1 cellular context compared by ENCODE assay signal in genomic region chr11:59142530-59143507, GRCh38.
A peak's percentile ranks its signal among the peaks of the same experiment; 100 is the strongest.
TF ChIP-seq lines count a peak whose summit lies in the region.

Gene FAM111A, plus strand, starts transcription at chr11:59142856. Its CDS starts 6,017 bp downstream, at chr11:59148873.

TF ChIP-seq in K562, 482 proteins besides CTCF, POLR2A, EP300 and RAD21 (continued from another document and continues in another):
- TF ChIP-seq, protein P1, sequence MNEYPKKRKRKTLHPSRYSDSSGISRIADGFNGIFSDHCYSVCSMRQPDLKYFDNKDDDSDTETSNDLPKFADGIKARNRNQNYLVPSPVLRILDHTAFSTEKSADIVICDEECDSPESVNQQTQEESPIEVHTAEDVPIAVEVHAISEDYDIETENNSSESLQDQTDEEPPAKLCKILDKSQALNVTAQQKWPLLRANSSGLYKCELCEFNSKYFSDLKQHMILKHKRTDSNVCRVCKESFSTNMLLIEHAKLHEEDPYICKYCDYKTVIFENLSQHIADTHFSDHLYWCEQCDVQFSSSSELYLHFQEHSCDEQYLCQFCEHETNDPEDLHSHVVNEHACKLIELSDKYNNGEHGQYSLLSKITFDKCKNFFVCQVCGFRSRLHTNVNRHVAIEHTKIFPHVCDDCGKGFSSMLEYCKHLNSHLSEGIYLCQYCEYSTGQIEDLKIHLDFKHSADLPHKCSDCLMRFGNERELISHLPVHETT (CRISPR knock-in tag; conservative IDR thresholded peaks at IDR 0.05 in 1 of 2, IDR thresholded peaks at IDR 0.05 in 1 of 2): peak in 1 of 2 experiments; percentile 39; a peak in 1 of 4 replicates
- TF ChIP-seq, protein P2, sequence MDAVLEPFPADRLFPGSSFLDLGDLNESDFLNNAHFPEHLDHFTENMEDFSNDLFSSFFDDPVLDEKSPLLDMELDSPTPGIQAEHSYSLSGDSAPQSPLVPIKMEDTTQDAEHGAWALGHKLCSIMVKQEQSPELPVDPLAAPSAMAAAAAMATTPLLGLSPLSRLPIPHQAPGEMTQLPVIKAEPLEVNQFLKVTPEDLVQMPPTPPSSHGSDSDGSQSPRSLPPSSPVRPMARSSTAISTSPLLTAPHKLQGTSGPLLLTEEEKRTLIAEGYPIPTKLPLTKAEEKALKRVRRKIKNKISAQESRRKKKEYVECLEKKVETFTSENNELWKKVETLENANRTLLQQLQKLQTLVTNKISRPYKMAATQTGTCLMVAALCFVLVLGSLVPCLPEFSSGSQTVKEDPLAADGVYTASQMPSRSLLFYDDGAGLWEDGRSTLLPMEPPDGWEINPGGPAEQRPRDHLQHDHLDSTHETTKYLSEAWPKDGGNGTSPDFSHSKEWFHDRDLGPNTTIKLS (IDR thresholded peaks at IDR 0.05; ENCODE audit: borderline replicate concordance, low read depth): peak; percentile 60; the same call in 1 of the 2 replicates
- TF ChIP-seq SUPT5H (IDR thresholded peaks at IDR 0.05) (peak; percentile 58; the same call in 1 of the 2 replicates), MAFF (IDR thresholded peaks at IDR 0.05; ENCODE audit: low read length) (no peak), ZNF583 (CRISPR knock-in tag; IDR thresholded peaks at IDR 0.05) (peak; percentile 42; the same call in 1 of the 2 replicates), POLR2B (IDR thresholded peaks at IDR 0.05; ENCODE audit: low read depth, partially characterized antibody) (peak; percentile 28), PBX2 (CRISPR knock-in tag; IDR thresholded peaks at IDR 0.05; ENCODE audit: low read depth) (0 out of 2 replicates have a peak, but pooled peaks have one; percentile 28), PBX2 (tag; conservative IDR thresholded peaks at IDR 0.05; ENCODE audit: low read depth) (peak; percentile 92), NEUROD1 (IDR thresholded peaks at IDR 0.05; ENCODE audit: borderline replicate concordance, low read depth, low read length, partially characterized antibody) (peak; percentile 30), MAZ (CRISPR knock-in tag; conservative IDR thresholded peaks at IDR 0.05 in 1 of 2, IDR thresholded peaks at IDR 0.05 in 1 of 2) (peak in 1 of 2 experiments; percentile 81; a peak in 3 of 4 replicates), JUNB (CRISPR knock-in tag; conservative IDR thresholded peaks at IDR 0.05) (no peak), POLR2G (IDR thresholded peaks at IDR 0.05; ENCODE audit: low read depth, low read length) (peak; percentile 81), MBD2 (IDR thresholded peaks at IDR 0.05; ENCODE audit: borderline replicate concordance, low read depth) (0 out of 2 replicates have a peak, but pooled peaks have one; percentile 19), GABPA (tag; conservative IDR thresholded peaks at IDR 0.05; ENCODE audit: low read depth) (peak; percentile 76), NR2C2 (CRISPR knock-in tag; IDR thresholded peaks at IDR 0.05) (no peak), NR2C2 (tag; IDR thresholded peaks at IDR 0.05) (0 out of 2 replicates have a peak, but pooled peaks have one; percentile 14), HDAC1 (IDR thresholded peaks at IDR 0.05) (peak in 1 of 2 experiments; percentile 66; a peak in 2 of 4 replicates), PHF20 (IDR thresholded peaks at IDR 0.05; ENCODE audit: partially characterized antibody) (no peak), TBP (optimal IDR thresholded peaks at IDR 0.05; ENCODE audit: low read depth, low read length) (peak; percentile 32), ZNF12 (CRISPR knock-in tag; IDR thresholded peaks at IDR 0.05) (0 out of 2 replicates have a peak, but pooled peaks have one; percentile 25), TBL1XR1 (IDR thresholded peaks at IDR 0.05; ENCODE audit: low read length in 2 of 2) (no peak), MAX (CRISPR knock-in tag; IDR thresholded peaks at IDR 0.05) (peak; percentile 38; the same call in 1 of the 2 replicates), HDAC2 (IDR thresholded peaks at IDR 0.05) (peak; percentile 64; the same call in 1 of the 2 replicates), ATF7 (IDR thresholded peaks at IDR 0.05) (0 out of 2 replicates have a peak, but pooled peaks have one; percentile 38), HMGN3 (IDR thresholded peaks at IDR 0.05; ENCODE audit: borderline replicate concordance, extremely low read depth, insufficient read length, low read depth, low read length) (peak; percentile 43), HCFC1 (IDR thresholded peaks at IDR 0.05; ENCODE audit: low read depth, low read length) (peak; percentile 46; the same call in 1 of the 2 replicates)
- TF ChIP-seq, protein P3, sequence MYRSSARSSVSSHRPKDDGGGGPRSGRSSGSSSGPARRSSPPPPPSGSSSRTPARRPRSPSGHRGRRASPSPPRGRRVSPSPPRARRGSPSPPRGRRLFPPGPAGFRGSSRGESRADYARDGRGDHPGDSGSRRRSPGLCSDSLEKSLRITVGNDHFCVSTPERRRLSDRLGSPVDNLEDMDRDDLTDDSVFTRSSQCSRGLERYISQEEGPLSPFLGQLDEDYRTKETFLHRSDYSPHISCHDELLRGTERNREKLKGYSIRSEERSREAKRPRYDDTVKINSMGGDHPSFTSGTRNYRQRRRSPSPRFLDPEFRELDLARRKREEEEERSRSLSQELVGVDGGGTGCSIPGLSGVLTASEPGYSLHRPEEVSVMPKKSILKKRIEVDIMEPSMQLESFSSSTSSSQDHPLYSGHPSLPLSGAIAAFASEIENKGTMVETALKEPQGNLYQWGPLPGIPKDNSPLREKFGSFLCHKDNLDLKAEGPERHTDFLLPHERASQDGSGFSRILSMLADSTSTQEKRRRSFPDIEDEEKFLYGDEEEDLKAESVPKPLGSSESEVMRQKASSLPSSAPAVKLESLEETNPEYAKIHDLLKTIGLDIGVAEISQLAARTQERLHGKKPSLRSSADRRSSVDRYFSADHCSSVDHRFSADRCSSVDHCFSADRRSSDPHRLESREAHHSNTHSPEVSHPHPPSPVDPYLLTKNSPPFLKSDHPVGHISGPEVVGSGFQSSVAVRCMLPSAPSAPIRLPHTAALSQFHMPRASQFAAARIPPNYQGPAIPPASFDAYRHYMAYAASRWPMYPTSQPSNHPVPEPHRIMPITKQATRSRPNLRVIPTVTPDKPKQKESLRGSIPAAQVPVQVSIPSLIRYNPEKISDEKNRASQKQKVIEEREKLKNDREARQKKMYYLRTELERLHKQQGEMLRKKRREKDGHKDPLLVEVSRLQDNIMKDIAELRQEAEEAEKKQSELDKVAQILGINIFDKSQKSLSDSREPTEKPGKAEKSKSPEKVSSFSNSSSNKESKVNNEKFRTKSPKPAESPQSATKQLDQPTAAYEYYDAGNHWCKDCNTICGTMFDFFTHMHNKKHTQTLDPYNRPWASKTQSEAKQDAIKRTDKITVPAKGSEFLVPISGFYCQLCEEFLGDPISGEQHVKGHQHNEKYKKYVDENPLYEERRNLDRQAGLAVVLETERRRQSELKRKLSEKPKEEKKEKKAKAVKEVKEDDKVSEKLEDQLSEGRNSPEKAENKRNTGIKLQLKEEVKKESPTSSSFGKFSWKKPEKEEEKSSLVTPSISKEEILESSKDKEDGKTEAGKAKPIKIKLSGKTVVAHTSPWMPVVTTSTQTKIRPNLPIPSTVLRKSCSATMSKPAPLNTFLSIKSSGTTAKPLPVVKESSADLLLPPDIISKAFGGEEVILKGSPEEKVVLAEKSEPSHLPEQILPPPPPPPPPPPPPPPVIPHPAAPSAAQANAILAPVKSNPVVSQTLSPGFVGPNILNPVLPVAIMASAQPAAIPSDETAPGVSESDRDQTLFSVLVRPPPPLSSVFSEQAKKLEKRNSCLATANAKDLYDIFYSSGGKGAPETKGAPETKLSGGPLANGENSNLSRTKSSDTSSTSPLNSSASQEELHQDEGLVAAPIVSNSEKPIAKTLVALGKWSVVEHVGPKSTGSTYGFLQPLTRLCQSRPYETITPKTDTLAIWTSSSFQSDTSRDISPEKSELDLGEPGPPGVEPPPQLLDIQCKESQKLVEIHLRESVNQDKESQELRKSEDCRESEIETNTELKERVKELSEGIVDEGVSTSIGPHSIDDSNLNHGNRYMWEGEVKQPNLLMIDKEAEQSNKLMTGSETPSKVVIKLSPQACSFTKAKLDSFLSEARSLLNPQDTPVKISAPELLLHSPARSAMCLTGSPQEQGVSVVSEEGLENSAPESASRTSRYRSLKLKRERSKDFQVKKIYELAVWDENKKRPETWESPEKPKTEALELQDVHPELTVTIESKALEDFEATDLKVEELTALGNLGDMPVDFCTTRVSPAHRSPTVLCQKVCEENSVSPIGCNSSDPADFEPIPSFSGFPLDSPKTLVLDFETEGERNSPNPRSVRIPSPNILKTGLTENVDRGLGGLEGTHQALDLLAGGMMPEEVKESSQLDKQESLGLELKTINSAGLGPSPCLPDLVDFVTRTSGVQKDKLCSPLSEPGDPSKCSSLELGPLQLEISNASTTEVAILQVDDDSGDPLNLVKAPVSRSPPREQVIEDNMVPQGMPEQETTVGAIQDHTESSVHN (IDR thresholded peaks at IDR 0.05; ENCODE audit: borderline replicate concordance in 1 of 2, low read depth in 1 of 2): peak in 1 of 2 experiments; percentile 59; a peak in 1 of 4 replicates
- TF ChIP-seq, protein P4, sequence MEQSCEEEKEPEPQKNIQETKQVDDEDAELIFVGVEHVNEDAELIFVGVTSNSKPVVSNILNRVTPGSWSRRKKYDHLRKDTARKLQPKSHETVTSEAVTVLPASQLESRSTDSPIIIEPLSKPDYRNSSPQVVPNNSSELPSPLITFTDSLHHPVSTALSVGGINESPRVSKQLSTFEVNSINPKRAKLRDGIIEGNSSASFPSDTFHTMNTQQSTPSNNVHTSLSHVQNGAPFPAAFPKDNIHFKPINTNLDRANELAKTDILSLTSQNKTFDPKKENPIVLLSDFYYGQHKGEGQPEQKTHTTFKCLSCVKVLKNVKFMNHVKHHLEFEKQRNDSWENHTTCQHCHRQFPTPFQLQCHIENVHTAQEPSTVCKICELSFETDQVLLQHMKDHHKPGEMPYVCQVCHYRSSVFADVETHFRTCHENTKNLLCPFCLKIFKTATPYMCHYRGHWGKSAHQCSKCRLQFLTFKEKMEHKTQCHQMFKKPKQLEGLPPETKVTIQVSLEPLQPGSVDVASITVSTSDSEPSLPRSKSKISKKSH (CRISPR knock-in tag; IDR thresholded peaks at IDR 0.05): no peak
- TF ChIP-seq, protein P5, sequence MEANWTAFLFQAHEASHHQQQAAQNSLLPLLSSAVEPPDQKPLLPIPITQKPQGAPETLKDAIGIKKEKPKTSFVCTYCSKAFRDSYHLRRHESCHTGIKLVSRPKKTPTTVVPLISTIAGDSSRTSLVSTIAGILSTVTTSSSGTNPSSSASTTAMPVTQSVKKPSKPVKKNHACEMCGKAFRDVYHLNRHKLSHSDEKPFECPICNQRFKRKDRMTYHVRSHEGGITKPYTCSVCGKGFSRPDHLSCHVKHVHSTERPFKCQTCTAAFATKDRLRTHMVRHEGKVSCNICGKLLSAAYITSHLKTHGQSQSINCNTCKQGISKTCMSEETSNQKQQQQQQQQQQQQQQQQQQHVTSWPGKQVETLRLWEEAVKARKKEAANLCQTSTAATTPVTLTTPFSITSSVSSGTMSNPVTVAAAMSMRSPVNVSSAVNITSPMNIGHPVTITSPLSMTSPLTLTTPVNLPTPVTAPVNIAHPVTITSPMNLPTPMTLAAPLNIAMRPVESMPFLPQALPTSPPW (CRISPR knock-in tag; IDR thresholded peaks at IDR 0.05): peak; percentile 42; the same call in 1 of the 2 replicates
- TF ChIP-seq, protein P6, sequence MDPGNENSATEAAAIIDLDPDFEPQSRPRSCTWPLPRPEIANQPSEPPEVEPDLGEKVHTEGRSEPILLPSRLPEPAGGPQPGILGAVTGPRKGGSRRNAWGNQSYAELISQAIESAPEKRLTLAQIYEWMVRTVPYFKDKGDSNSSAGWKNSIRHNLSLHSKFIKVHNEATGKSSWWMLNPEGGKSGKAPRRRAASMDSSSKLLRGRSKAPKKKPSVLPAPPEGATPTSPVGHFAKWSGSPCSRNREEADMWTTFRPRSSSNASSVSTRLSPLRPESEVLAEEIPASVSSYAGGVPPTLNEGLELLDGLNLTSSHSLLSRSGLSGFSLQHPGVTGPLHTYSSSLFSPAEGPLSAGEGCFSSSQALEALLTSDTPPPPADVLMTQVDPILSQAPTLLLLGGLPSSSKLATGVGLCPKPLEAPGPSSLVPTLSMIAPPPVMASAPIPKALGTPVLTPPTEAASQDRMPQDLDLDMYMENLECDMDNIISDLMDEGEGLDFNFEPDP (CRISPR knock-in tag; IDR thresholded peaks at IDR 0.05): no peak
- TF ChIP-seq, protein P7, sequence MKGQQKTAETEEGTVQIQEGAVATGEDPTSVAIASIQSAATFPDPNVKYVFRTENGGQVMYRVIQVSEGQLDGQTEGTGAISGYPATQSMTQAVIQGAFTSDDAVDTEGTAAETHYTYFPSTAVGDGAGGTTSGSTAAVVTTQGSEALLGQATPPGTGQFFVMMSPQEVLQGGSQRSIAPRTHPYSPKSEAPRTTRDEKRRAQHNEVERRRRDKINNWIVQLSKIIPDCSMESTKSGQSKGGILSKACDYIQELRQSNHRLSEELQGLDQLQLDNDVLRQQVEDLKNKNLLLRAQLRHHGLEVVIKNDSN (CRISPR knock-in tag; IDR thresholded peaks at IDR 0.05): peak; percentile 41; the same call in 1 of the 2 replicates
- TF ChIP-seq, protein P8, sequence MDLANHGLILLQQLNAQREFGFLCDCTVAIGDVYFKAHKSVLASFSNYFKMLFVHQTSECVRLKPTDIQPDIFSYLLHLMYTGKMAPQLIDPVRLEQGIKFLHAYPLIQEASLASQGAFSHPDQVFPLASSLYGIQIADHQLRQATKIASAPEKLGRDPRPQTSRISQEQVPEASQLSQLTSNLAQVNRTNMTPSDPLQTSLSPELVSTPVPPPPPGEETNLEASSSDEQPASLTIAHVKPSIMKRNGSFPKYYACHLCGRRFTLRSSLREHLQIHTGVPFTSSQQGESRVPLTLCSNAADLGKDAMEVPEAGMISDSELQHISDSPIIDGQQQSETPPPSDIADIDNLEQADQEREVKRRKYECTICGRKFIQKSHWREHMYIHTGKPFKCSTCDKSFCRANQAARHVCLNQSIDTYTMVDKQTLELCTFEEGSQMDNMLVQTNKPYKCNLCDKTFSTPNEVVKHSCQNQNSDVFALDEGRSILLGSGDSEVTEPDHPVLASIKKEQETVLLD (IDR thresholded peaks at IDR 0.05): peak; percentile 63; the same call in 1 of the 2 replicates
